Comparison of ENCODE assay signal across 26 cellular contexts in the genomic region with DNA sequence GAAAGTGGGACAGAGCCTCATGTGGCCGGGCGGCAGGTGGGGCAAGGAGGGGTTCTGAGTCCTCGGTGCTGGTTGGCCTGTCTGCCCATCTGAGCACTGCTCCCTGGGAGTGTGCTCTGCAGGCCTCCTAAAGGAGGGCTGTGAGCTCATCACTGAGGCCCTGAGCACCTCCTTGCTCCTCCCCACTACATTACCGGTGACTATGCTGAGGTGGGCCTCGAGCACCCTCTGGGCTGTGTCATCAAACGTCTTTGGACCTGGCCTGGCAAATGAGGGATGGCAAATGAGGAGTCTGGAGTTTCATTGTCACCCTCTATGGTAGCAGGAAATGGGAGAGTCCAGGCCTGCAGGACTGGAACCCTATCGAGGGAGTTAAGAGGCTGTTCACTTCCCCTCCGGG. TPM values are rescaled to one million over a fixed set of nuclear protein-coding genes. Genes with fewer than 3 reads are reported as not detected.
DNase-seq lines count a peak whose midpoint lies in the region; ATAC-seq, FAIRE-seq and TF ChIP-seq lines count a peak whose summit lies in the region.
"Had no signal": no experiment of that assay in that cellular context is flagged by ENCODE, and none has a peak within 500 bp of the region (broad histone marks: within the 10 kb centered on the region; RNA-seq: fewer than 3 reads in every experiment).

No MANE protein-coding gene starts in this region.

- H3K18ac ChIP-seq in H1 (ENCODE audit: extremely low read depth, low read length) (no peak overlapping the region), neuronal stem cell (ENCODE audit: low read length) (no peak overlapping the region)

- DNase-seq in DND-41: no peak
- DNase-seq in H1 (ENCODE audit: low read depth in 1 of 2, low spot score in 2 of 2): no peak
- no peak for DNase-seq in neuronal stem cell (ENCODE audit: low spot score)
- no peak for DNase-seq in upper lobe of left lung
- no peak for DNase-seq in activated CD4-positive, alpha-beta T cell treated with anti-CD3 and anti-CD28 coated beads, Interleukin-2, amount 10 ng/mL, durations not matched to agents 24 days and 14 days
- no peak for DNase-seq in BE2C
- no peak for DNase-seq in GM13976 (ENCODE audit: low spot score)
- DNase-seq: AML-193; CD4-positive, alpha-beta memory T cell; CD4-positive, CD25-positive, alpha-beta regulatory T cell; CD8-positive, alpha-beta memory T cell; COR-L47; DMS 273 treated with DMSO at 0.1 percent for 48 hours; DMS153; DMS53; DMS79; GF-D8 had no signal

- no peak overlapping the region for H3K9ac ChIP-seq in DND-41 (ENCODE audit: low read depth, low read length)
- H3K9ac ChIP-seq in H1 (replicated peaks in 1 of 4; ENCODE audit: extremely low read depth in 1 of 4, low read depth in 3 of 4, low read length in 3 of 4): no peak overlapping the region
- H3K9ac ChIP-seq in neuronal stem cell (ENCODE audit: low read depth, low read length, poor library complexity): no peak overlapping the region
- H3K9ac ChIP-seq: BLaER1 had no signal

- CTCF ChIA-PET in H1 (lab: Charles Lee; ENCODE audit: partially characterized antibody): interaction anchor here (3.9 kb wide), 1 partner anchor 17 kb away, joined by 21 read pairs; no protein-coding TSS in a partner anchor

- TF ChIP-seq POLR2A in H1 (IDR thresholded peaks at IDR 0.05; ENCODE audit: control extremely low read depth in 1 of 2, low read depth in 2 of 2, low read length in 2 of 2): no peak
- TF ChIP-seq POLR2A in upper lobe of left lung (IDR thresholded peaks at IDR 0.05): no peak

- H3K79me1 ChIP-seq in H1 (ENCODE audit: low read depth, low read length): 0 out of 2 replicates have a peak, but pooled peaks cover 2% of the 10 kb centered on the region
- H3K79me1 ChIP-seq in neuronal stem cell (ENCODE audit: low read depth, low read length): no peaks in the 10 kb centered on the region

- no peak for ATAC-seq in DND-41 (ENCODE audit: insufficient read depth, low read depth)
- ATAC-seq in upper lobe of left lung (ENCODE audit: low FRiP score in 2 of 2): peak; percentile 13 to 25
- no peak for ATAC-seq in GM19328 (IDR thresholded peaks at IDR 0.05; ENCODE audit: unreplicated experiment)
- ATAC-seq: A549 had no signal

- H3K27ac Mint-ChIP-seq in activated CD4-positive, alpha-beta T cell treated with anti-CD3 and anti-CD28 coated beads, Interleukin-2, amount 10 ng/mL, durations not matched to agents 24 days and 14 days: no peak overlapping the region
- H3K27ac Mint-ChIP-seq: B cell; CD4-positive, alpha-beta memory T cell; CD4-positive, CD25-positive, alpha-beta regulatory T cell; CD8-positive, alpha-beta memory T cell had no signal

- no peaks in the 10 kb centered on the region for H3K23me2 ChIP-seq in H1 (ENCODE audit: low read depth, low read length)

- TF ChIP-seq CTCF in DND-41 (IDR thresholded peaks at IDR 0.05; ENCODE audit: borderline replicate concordance, extremely low read depth, low read length, poor library complexity, severe bottlenecking) (no peak), H1 (IDR thresholded peaks at IDR 0.05; ENCODE audit: control extremely low read depth in 1 of 3, insufficient read depth in 1 of 3, low read depth in 1 of 3, low read length in 3 of 3) (no peak), upper lobe of left lung (IDR thresholded peaks at IDR 0.05) (no peak), BE2C (IDR thresholded peaks at IDR 0.05; ENCODE audit: low read depth, low read length) (no peak), GM13976 (IDR thresholded peaks at IDR 0.05; ENCODE audit: borderline replicate concordance, control extremely low read depth, extremely low read depth, insufficient read depth, missing control alignments) (no peak)

- H2BK20ac ChIP-seq in H1 (ENCODE audit: low read length): no peak overlapping the region

- no peak overlapping the region for H3K56ac ChIP-seq in H1 (replicated peaks; ENCODE audit: insufficient read length, low read depth, low read length)

- no peak overlapping the region for H2BK12ac ChIP-seq in H1 (ENCODE audit: low read depth, low read length)
- no peak overlapping the region for H2BK12ac ChIP-seq in neuronal stem cell (ENCODE audit: low read length)

- no peaks in the 10 kb centered on the region for H3K27me3 Mint-ChIP-seq in activated CD4-positive, alpha-beta T cell treated with anti-CD3 and anti-CD28 coated beads, Interleukin-2, amount 10 ng/mL, durations not matched to agents 24 days and 14 days
- H3K27me3 Mint-ChIP-seq: B cell; CD4-positive, CD25-positive, alpha-beta regulatory T cell had no signal

- H3K4ac ChIP-seq in H1 (replicated peaks; ENCODE audit: insufficient read length, low read depth, low read length) (no peak overlapping the region), neuronal stem cell (ENCODE audit: low read length) (no peak overlapping the region)

- no peak overlapping the region for H3K27ac ChIP-seq in DND-41 (ENCODE audit: low read length)
- no peak overlapping the region for H3K27ac ChIP-seq in H1 (ENCODE audit: low read depth, low read length)
- no peak overlapping the region for H3K27ac ChIP-seq in neuronal stem cell (replicated peaks; ENCODE audit: low read length)
- no peak overlapping the region for H3K27ac ChIP-seq in upper lobe of left lung
- H3K27ac ChIP-seq: 22Rv1, A549, BLaER1 had no signal

- FAIRE-seq in H1 (lab: Jason Lieb, UNC): no peak
- FAIRE-seq: A549, G401.6, GM12891, GM18507 had no signal

- peak overlapping the region; percentile 20; the same call in 1 of the 2 replicates for H4K8ac ChIP-seq in H1 (ENCODE audit: extremely low read depth, insufficient read depth, low read length)
- H4K8ac ChIP-seq in neuronal stem cell (ENCODE audit: low read depth, low read length): no peak overlapping the region

- H4K91ac ChIP-seq in H1 (replicated peaks; ENCODE audit: insufficient read length, low read length): no peak overlapping the region
- H4K91ac ChIP-seq in neuronal stem cell (ENCODE audit: low read depth, low read length, poor library complexity): no peak overlapping the region

- no peak overlapping the region for H3K4me3 Mint-ChIP-seq in activated CD4-positive, alpha-beta T cell treated with anti-CD3 and anti-CD28 coated beads, Interleukin-2, amount 10 ng/mL, durations not matched to agents 24 days and 14 days
- H3K4me3 Mint-ChIP-seq: B cell; CD14-positive monocyte; CD4-positive, alpha-beta memory T cell; CD4-positive, CD25-positive, alpha-beta regulatory T cell; CD8-positive, alpha-beta memory T cell had no signal

- intact Hi-C loops in activated CD4-positive, alpha-beta T cell treated with anti-CD3 and anti-CD28 coated beads, Interleukin-2, amount 10 ng/mL, durations not matched to agents 24 days and 14 days (cut with micrococcal nuclease): no loop called here

- POLR2A ChIA-PET in H1 (lab: Charles Lee; ENCODE audit: partially characterized antibody): interaction anchor here (1.1 to 1.9 kb wide), 2 partner anchors 8 to 92 kb away, joined by 4 to 10 read pairs; no protein-coding TSS in a partner anchor

- H3K4me1 ChIP-seq in DND-41 (ENCODE audit: insufficient read depth, low read length): peaks cover 26% of the 10 kb centered on the region
- H3K4me1 ChIP-seq in H1 (replicated peaks in 1 of 4; ENCODE audit: control insufficient read depth in 3 of 4, insufficient read depth in 4 of 4, low read length in 3 of 4): no peaks in the 10 kb centered on the region; a peak in 1 of 7 replicates
- H3K4me1 ChIP-seq in neuronal stem cell (ENCODE audit: control insufficient read depth in 2 of 2, insufficient read depth in 1 of 2, low read depth in 1 of 2, low read length in 2 of 2): no peaks in the 10 kb centered on the region
- H3K4me1 ChIP-seq in upper lobe of left lung: peaks cover 0 to 8% (median 0%) of the 10 kb centered on the region in 4 donors
- H3K4me1 ChIP-seq in BE2C: no peaks in the 10 kb centered on the region
- H3K4me1 ChIP-seq: A549, BLaER1 had no signal

- no peak for TF ChIP-seq EP300 in H1 (IDR thresholded peaks at IDR 0.05; ENCODE audit: borderline replicate concordance in 1 of 2, low read depth in 2 of 2, low read length in 2 of 2)
- TF ChIP-seq EP300 in upper lobe of left lung (IDR thresholded peaks at IDR 0.05): no peak

- peaks cover 4% of the 10 kb centered on the region for H3K36me3 Mint-ChIP-seq in activated CD4-positive, alpha-beta T cell treated with anti-CD3 and anti-CD28 coated beads, Interleukin-2, amount 10 ng/mL, durations not matched to agents 24 days and 14 days (ENCODE audit: low read depth)
- H3K36me3 Mint-ChIP-seq: CD14-positive monocyte; CD4-positive, alpha-beta memory T cell; CD4-positive, CD25-positive, alpha-beta regulatory T cell had no signal

- no peak overlapping the region for H4K5ac ChIP-seq in H1 (ENCODE audit: insufficient read length, low read depth, low read length)

- H3K4me3 ChIP-seq in DND-41 (ENCODE audit: low read depth in 1 of 2, low read length in 2 of 2) (no peak overlapping the region), H1 (ENCODE audit: extremely low read depth in 1 of 4, insufficient read depth in 2 of 4, low read depth in 3 of 4, low read length in 4 of 4) (no peak overlapping the region), neuronal stem cell (ENCODE audit: low read length in 2 of 2) (no peak overlapping the region), upper lobe of left lung (no peak overlapping the region), BE2C (ENCODE audit: low read depth, low read length) (no peak overlapping the region)
- H3K4me3 ChIP-seq: A549, BLaER1 had no signal

- H3K14ac ChIP-seq in H1 (ENCODE audit: insufficient read length) (no peak overlapping the region), neuronal stem cell (ENCODE audit: low read length) (no peak overlapping the region)

- no peaks in the 10 kb centered on the region for H4K20me1 ChIP-seq in DND-41 (ENCODE audit: insufficient read depth, low read length)
- peaks cover 0 to 2% of the 10 kb centered on the region in 2 experiments for H4K20me1 ChIP-seq in H1 (replicated peaks in 1 of 2; ENCODE audit: control insufficient read depth in 1 of 2, insufficient read depth in 2 of 2, low read length in 2 of 2)
- H4K20me1 ChIP-seq: BLaER1 had no signal

- H2BK120ac ChIP-seq in H1 (replicated peaks; ENCODE audit: low read depth, low read length) (no peak overlapping the region), neuronal stem cell (ENCODE audit: low read depth, low read length) (no peak overlapping the region)

- peaks cover 12% of the 10 kb centered on the region for H3K9me3 Mint-ChIP-seq in activated CD4-positive, alpha-beta T cell treated with anti-CD3 and anti-CD28 coated beads, Interleukin-2, amount 10 ng/mL, durations not matched to agents 24 days and 14 days

- no peak for TF ChIP-seq RAD21 in H1 (IDR thresholded peaks at IDR 0.05 in 1 of 2, conservative IDR thresholded peaks at IDR 0.05 in 1 of 2; ENCODE audit: low read depth in 2 of 2, low read length in 2 of 2)

- 92% methylated on average over 8 of the region's 8 CpGs; no CpG with 5 or more reads in 1 of the 2 experiments for WGBS in H1 (ENCODE audit: extremely low coverage in 1 of 2, insufficient coverage in 1 of 2, insufficient read length in 1 of 2, insufficient replicate concordance in 2 of 2, low coverage in 1 of 2, low lambda C conversion rate in 2 of 2, missing lambda C conversion rate in 1 of 2), 2 experiments
- WGBS in neuronal stem cell (ENCODE audit: extremely low coverage in 2 of 2, insufficient read length in 2 of 2, insufficient replicate concordance in 1 of 2), 2 donors: no CpG with 5 or more reads among the region's 8 CpGs
- WGBS in upper lobe of left lung, 2 donors: 82 to 85% methylated on average over 5 to 8 of the region's 8 CpGs

- H3K4me2 ChIP-seq in DND-41 (ENCODE audit: insufficient read depth, low read length): no peak overlapping the region
- no peak overlapping the region for H3K4me2 ChIP-seq in H1 (ENCODE audit: insufficient read depth in 1 of 2, low read depth in 2 of 2, low read length in 2 of 2)
- no peak overlapping the region for H3K4me2 ChIP-seq in neuronal stem cell (ENCODE audit: insufficient read depth, low read length, poor library complexity, severe bottlenecking)
- H3K4me2 ChIP-seq: A549, BLaER1 had no signal

- H2AFZ ChIP-seq in DND-41 (ENCODE audit: low read depth, low read length) (peak overlapping the region; percentile 48; the same call in 1 of the 2 replicates), H1 (ENCODE audit: low read length) (0 out of 2 replicates have a peak overlapping the region, but pooled peaks have one; percentile 61), neuronal stem cell (ENCODE audit: low read length) (no peak overlapping the region)

- H3K23ac ChIP-seq in H1 (ENCODE audit: insufficient read length): no peak overlapping the region
- H3K23ac ChIP-seq in neuronal stem cell (ENCODE audit: low read depth, low read length, poor library complexity): no peak overlapping the region

- H3K9me3 ChIP-seq in DND-41 (ENCODE audit: insufficient read depth, low read length, severe bottlenecking) (peaks cover 3% of the 10 kb centered on the region), H1 (ENCODE audit: insufficient read depth in 2 of 2, low read depth in 1 of 2, low read length in 1 of 2) (no peaks in the 10 kb centered on the region), neuronal stem cell (replicated peaks in 1 of 2; ENCODE audit: control insufficient read depth in 2 of 2, insufficient read depth in 1 of 2, low read depth in 1 of 2, low read length in 2 of 2) (peaks cover 2 to 12% of the 10 kb centered on the region in 2 donors), upper lobe of left lung (peaks cover 0 to 9% (median 0%) of the 10 kb centered on the region in 4 donors), BE2C (no peaks in the 10 kb centered on the region; the same call in none of the 2 replicates)
- H3K9me3 ChIP-seq: A549 had no signal

- H3K36me3 ChIP-seq in DND-41 (ENCODE audit: insufficient read depth, low read length): peaks cover 12% of the 10 kb centered on the region
- H3K36me3 ChIP-seq in H1 (ENCODE audit: control insufficient read depth in 2 of 4, insufficient read depth in 4 of 4, low read length in 3 of 4): no peaks in the 10 kb centered on the region
- H3K36me3 ChIP-seq in neuronal stem cell (replicated peaks in 1 of 2; ENCODE audit: control insufficient read depth in 2 of 2, insufficient read depth in 2 of 2, low read length in 2 of 2): no peaks in the 10 kb centered on the region
- H3K36me3 ChIP-seq in upper lobe of left lung: no peaks in the 10 kb centered on the region
- no peaks in the 10 kb centered on the region for H3K36me3 ChIP-seq in BE2C

- H3K79me2 ChIP-seq in DND-41 (ENCODE audit: insufficient read depth, low read length): peaks cover 30% of the 10 kb centered on the region
- peaks cover 7 to 21% of the 10 kb centered on the region in 2 experiments; a peak in 3 of 4 replicates for H3K79me2 ChIP-seq in H1 (ENCODE audit: control insufficient read depth in 1 of 2, insufficient read depth in 2 of 2, low read length in 2 of 2)

- H3K4me1 Mint-ChIP-seq in activated CD4-positive, alpha-beta T cell treated with anti-CD3 and anti-CD28 coated beads, Interleukin-2, amount 10 ng/mL, durations not matched to agents 24 days and 14 days: no peaks in the 10 kb centered on the region

- H2BK5ac ChIP-seq in H1 (ENCODE audit: low read depth, low read length) (no peak overlapping the region), neuronal stem cell (ENCODE audit: low read length) (no peak overlapping the region)

- H3K27me3 ChIP-seq in DND-41 (ENCODE audit: insufficient read depth, low read length, poor library complexity): no peaks in the 10 kb centered on the region
- no peaks in the 10 kb centered on the region; a peak in 1 of 7 replicates for H3K27me3 ChIP-seq in H1 (replicated peaks in 1 of 4; ENCODE audit: control insufficient read depth in 3 of 4, extremely low read depth in 1 of 4, insufficient read depth in 3 of 4, low read length in 3 of 4)
- no peaks in the 10 kb centered on the region for H3K27me3 ChIP-seq in neuronal stem cell (ENCODE audit: control insufficient read depth in 3 of 3, insufficient read depth in 3 of 3, low read depth in 1 of 3, low read length in 3 of 3)
- peaks cover 0 to 5% (median 0%) of the 10 kb centered on the region in 4 donors for H3K27me3 ChIP-seq in upper lobe of left lung
- H3K27me3 ChIP-seq in BE2C: no peaks in the 10 kb centered on the region
- H3K27me3 ChIP-seq: BLaER1 had no signal

- in situ Hi-C loops in GM13976 (cut with MboI; ENCODE audit: low sequenced_read_pairs, unreplicated experiment): no loop called here

- H2AK5ac ChIP-seq in H1 (ENCODE audit: low read depth, low read length) (no peak overlapping the region), neuronal stem cell (ENCODE audit: low read depth, low read length) (peak overlapping the region; percentile 81)

- H2BK15ac ChIP-seq in H1 (ENCODE audit: low read length) (no peak overlapping the region), neuronal stem cell (ENCODE audit: low read length) (no peak overlapping the region)

RNA-seq across cellular contexts. Expression of gene ZNF429, which starts 38.8 kb away (rescaled TPM):
- 15.0 and 15.4 TPM in 2 replicates for total RNA-seq in H1 (2021; fragmentation: NEBNext Ultra II Directional; extraction: Animal tissue kit (Norgen Biotek cat#: 25700))
- 10.2 and 10.9 TPM in 2 replicates for polyA plus RNA-seq in H1 (2011; rRNA removed)
- 11.0 TPM for polyA plus RNA-seq in H1 (2011; cell fraction: cytosol; rRNA removed)
- polyA plus RNA-seq in H1 (2011; cell fraction: nucleus; rRNA removed): 11.4 TPM
- 7.8 to 12.1 TPM (median 8.2 TPM) in 4 replicates for polyA plus RNA-seq in H1 (2012, experiment 1 of 2)
- 1.5 TPM for polyA plus RNA-seq in H1 (2012, experiment 2 of 2)
- polyA plus RNA-seq in H1 (2013, experiment 1 of 2): 11.9 TPM
- polyA plus RNA-seq in H1 (2013, experiment 2 of 2): 11.5 TPM
- 11.3 and 13.9 TPM in 2 replicates for polyA minus RNA-seq in H1 (2011; rRNA and poly(A)+ RNA removed)
- polyA minus RNA-seq in H1 (2011; cell fraction: cytosol; rRNA and poly(A)+ RNA removed): 11.3 TPM
- polyA minus RNA-seq in H1 (2011; cell fraction: nucleus; rRNA and poly(A)+ RNA removed): 38.4 TPM
- polyA plus RNA-seq in neuronal stem cell (2013, experiment 1 of 2): 16.4 TPM
- polyA plus RNA-seq in neuronal stem cell (2013, experiment 2 of 2): 17.1 TPM
- 10 to 100 TPM; 11.8 to 35.2 (median 24.3) TPM for total RNA-seq in upper lobe of left lung
- total RNA-seq in activated CD4-positive, alpha-beta T cell treated with anti-CD3 and anti-CD28 coated beads, Interleukin-2, amount 10 ng/mL, durations not matched to agents 24 days and 14 days: 3.0 and 3.3 TPM in 2 replicates
- polyA plus RNA-seq in BE2C (2012; ENCODE audit: insufficient read depth, insufficient read length, low read depth): 5.2 TPM
- polyA plus RNA-seq: A549 had no signal

Comparison
In these comparisons a context has a peak if more than half of its experiments do, and no peak if none do; other contexts are left out.
1. ATAC-seq: peak in upper lobe of left lung (2 of 2); none in DND-41 (single experiment) and GM19328 (single experiment).